ENCODE assay signal across 17 cellular contexts in the genomic region with DNA sequence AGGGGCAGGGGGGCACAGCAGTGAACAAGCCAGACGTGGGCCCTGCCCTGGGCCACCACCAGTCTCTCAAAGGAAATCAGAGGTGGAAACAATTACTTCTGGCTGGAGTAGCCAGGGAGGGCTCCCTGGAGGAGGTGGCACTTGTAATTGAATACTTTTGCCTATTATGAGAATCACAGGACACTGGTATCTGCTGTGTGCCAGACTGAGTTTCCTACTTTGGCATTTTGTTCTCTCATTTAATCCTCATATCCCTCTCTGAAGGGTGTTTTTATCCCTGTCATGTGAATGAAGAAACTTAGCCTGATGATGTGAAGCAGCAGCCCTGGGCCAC. TPM values are rescaled to one million over a fixed set of nuclear protein-coding genes. Genes with fewer than 3 reads are reported as not detected.
A peak's percentile ranks its signal among the peaks of the same experiment; 100 is the strongest.
DNase-seq lines count a peak whose midpoint lies in the region; ATAC-seq, FAIRE-seq and TF ChIP-seq lines count a peak whose summit lies in the region.
"Had no signal": no experiment of that assay in that cellular context is flagged by ENCODE, and none has a peak within 500 bp of the region (broad histone marks: within the 10 kb centered on the region; RNA-seq: fewer than 3 reads in every experiment).

No MANE protein-coding gene starts in this region.

- no peaks in the 10 kb centered on the region for H3K4me1 Mint-ChIP-seq in MCF 10A (ENCODE audit: insufficient read depth, unreplicated experiment)

- H3K4me3 ChIP-seq in breast epithelium (no peak overlapping the region), K562 (no peak overlapping the region), stomach (no peak overlapping the region), esophagus squamous epithelium (no peak overlapping the region)
- H3K4me3 ChIP-seq: GM23248 had no signal

- H3K9me3 Mint-ChIP-seq in MCF 10A (ENCODE audit: unreplicated experiment), result no peaks in the 10 kb centered on the region
- H3K9me3 Mint-ChIP-seq: IgD-negative memory B cell had no signal

- DNase-seq in breast epithelium (ENCODE audit: low spot score in 2 of 2) (no peak), MCF 10A (ENCODE audit: unreplicated experiment) (no peak), K562 (ENCODE audit: extremely low read depth in 1 of 4, low spot score in 3 of 4) (no peak), stomach (no peak), NAMALWA (ENCODE audit: low spot score) (no peak), esophagus squamous epithelium (lab: John Stamatoyannopoulos, UW) (no peak), SKM-1 (lab: John Stamatoyannopoulos, UW; ENCODE audit: unreplicated experiment) (no peak)
- DNase-seq: GM23248, MV-4-11, NCI-H2081 treated with DMSO at 0.1 percent for 48 hours, NCI-H2227 treated with DMSO at 0.1 percent for 48 hours, NCI-H524 treated with DMSO at 0.1 percent for 48 hours had no signal

- no peak overlapping the region for H3K9ac ChIP-seq in K562 (ENCODE audit: insufficient read depth in 1 of 2, low read depth in 2 of 2, low read length in 2 of 2)
- H3K9ac ChIP-seq: GM23248 had no signal

- no peak for TF ChIP-seq EP300 in K562 (IDR thresholded peaks at IDR 0.05; ENCODE audit: low read length)
- TF ChIP-seq EP300 in stomach (IDR thresholded peaks at IDR 0.05), result no peak

- H3K36me3 ChIP-seq in breast epithelium (no peaks in the 10 kb centered on the region), K562 (ENCODE audit: control insufficient read depth, insufficient read depth, low read length) (no peaks in the 10 kb centered on the region), stomach (no peaks in the 10 kb centered on the region), esophagus squamous epithelium (no peaks in the 10 kb centered on the region)

- no peaks in the 10 kb centered on the region for H3K36me3 Mint-ChIP-seq in MCF 10A (ENCODE audit: insufficient read depth, unreplicated experiment)
- H3K36me3 Mint-ChIP-seq: IgD-negative memory B cell had no signal

- intact Hi-C loops in breast epithelium (cut with DNase I; ENCODE audit: low total_unique reads), result no loop called here
- intact Hi-C loops in MCF 10A (cut with micrococcal nuclease), result no loop called here
- intact Hi-C loops in K562 (cut with micrococcal nuclease), result no loop called here
- intact Hi-C loops in stomach (cut with DNase I; ENCODE audit: low total_unique reads), result no loop called here
- intact Hi-C loops in esophagus squamous epithelium (cut with DNase I), result no loop called here

- H3K27ac ChIP-seq in breast epithelium (peak overlapping the region; percentile 40 to 68), K562 (ENCODE audit: extremely low read depth, low read depth, low read length) (no peak overlapping the region), layer of hippocampus (ENCODE audit: low read depth, low read length) (peak overlapping the region; percentile 62), stomach (peak overlapping the region in 3 of 5 donors; percentile 33 to 69 (median 42)), esophagus squamous epithelium (no peak overlapping the region)
- H3K27ac ChIP-seq: C4-2B, GM23248 had no signal

- no peak overlapping the region for H3K4me2 ChIP-seq in K562 (ENCODE audit: insufficient read depth, low read length)

- H3K9me1 ChIP-seq in K562 (ENCODE audit: control insufficient read depth, insufficient read depth, low read length), result no peaks in the 10 kb centered on the region

- H3K27me3 Mint-ChIP-seq in MCF 10A (ENCODE audit: insufficient read depth, unreplicated experiment), result no peaks in the 10 kb centered on the region

- peaks cover 35% of the 10 kb centered on the region for H4K20me1 ChIP-seq in K562 (replicated peaks; ENCODE audit: control insufficient read depth, insufficient read depth, low read length)

- no peak for TF ChIP-seq CTCF in breast epithelium (IDR thresholded peaks at IDR 0.05)
- no peak for TF ChIP-seq CTCF in MCF 10A (IDR thresholded peaks at IDR 0.05; ENCODE audit: unreplicated experiment)
- TF ChIP-seq CTCF in K562 (IDR thresholded peaks at IDR 0.05 in 2 of 3, conservative IDR thresholded peaks at IDR 0.05 in 1 of 3; ENCODE audit: insufficient read depth in 2 of 3, low read depth in 1 of 3, low read length in 3 of 3), result no peak
- no peak for TF ChIP-seq CTCF in stomach (IDR thresholded peaks at IDR 0.05)
- no peak for TF ChIP-seq CTCF in esophagus squamous epithelium (IDR thresholded peaks at IDR 0.05)

- H3K9me3 ChIP-seq in breast epithelium (no peaks in the 10 kb centered on the region), K562 (replicated peaks; ENCODE audit: control insufficient read depth, insufficient read depth, low read depth, low read length) (no peaks in the 10 kb centered on the region), stomach (no peaks in the 10 kb centered on the region), esophagus squamous epithelium (no peaks in the 10 kb centered on the region)

- H2AFZ ChIP-seq in K562 (ENCODE audit: low read depth, low read length), result no peak overlapping the region
- H2AFZ ChIP-seq: GM23248 had no signal

- POLR2A ChIA-PET in MCF 10A (lab: Yijun Ruan, JAX), result no interaction called here
- POLR2A ChIA-PET in K562 (lab: Yijun Ruan, JAX), result interaction anchor here (0.6 kb wide), 1 partner anchor 63 kb away, joined by 3 read pairs; no protein-coding TSS in a partner anchor

- no TSS peak for BruUV-seq in MCF 10A (replicated peaks; lab: Mats Ljungman, UMichigan)
- BruUV-seq in K562 (replicated peaks; lab: Mats Ljungman, UMichigan), result no TSS peak

- H3K4me1 ChIP-seq in breast epithelium (peaks cover 0 to 10% of the 10 kb centered on the region in 2 donors), K562 (replicated peaks in 1 of 2; ENCODE audit: control insufficient read depth in 2 of 2, insufficient read depth in 2 of 2, low read length in 2 of 2) (peaks cover 2 to 20% of the 10 kb centered on the region in 2 experiments; a peak in 4 of 5 replicates), stomach (peaks cover 26 to 81% (median 53%) of the 10 kb centered on the region in 4 donors), esophagus squamous epithelium (peaks cover 0 to 69% (median 5%) of the 10 kb centered on the region in 3 donors)

- no peak overlapping the region for H3K4me3 Mint-ChIP-seq in MCF 10A (ENCODE audit: unreplicated experiment)
- H3K4me3 Mint-ChIP-seq: IgD-negative memory B cell had no signal

- 0% methylated on average over 1 of the region's 1 CpG for WGBS in K562 (ENCODE audit: insufficient coverage, low coverage, missing lambda C conversion rate)
- 33 to 57% (median 43%) methylated on average over 1 of the region's 1 CpG for WGBS in stomach, 5 donors
- WGBS in esophagus squamous epithelium, 2 donors, result 38% methylated on average over 1 of the region's 1 CpG; no CpG with 5 or more reads in 1 of the 2 donors

- no peak overlapping the region for H3K27ac Mint-ChIP-seq in MCF 10A (ENCODE audit: low read depth, unreplicated experiment)
- H3K27ac Mint-ChIP-seq: IgD-negative memory B cell had no signal

- TF ChIP-seq POLR2A in breast epithelium (IDR thresholded peaks at IDR 0.05), result no peak
- no peak for TF ChIP-seq POLR2A in K562 (conservative IDR thresholded peaks at IDR 0.05)
- no peak for TF ChIP-seq POLR2A in stomach (IDR thresholded peaks at IDR 0.05)
- TF ChIP-seq POLR2A in esophagus squamous epithelium (IDR thresholded peaks at IDR 0.05), result no peak

- no peak for ATAC-seq in K562

- no peaks in the 10 kb centered on the region for H3K79me2 ChIP-seq in K562 (ENCODE audit: control insufficient read depth, insufficient read depth, low read length)

- H3K27me3 ChIP-seq in breast epithelium (no peaks in the 10 kb centered on the region), K562 (ENCODE audit: control insufficient read depth in 2 of 2, insufficient read depth in 2 of 2, low read length in 2 of 2) (peaks cover 18 to 58% of the 10 kb centered on the region in 2 experiments), layer of hippocampus (ENCODE audit: control insufficient read depth, insufficient read depth, low read length) (peaks cover 3% of the 10 kb centered on the region), stomach (peaks cover 0 to 36% (median 4%) of the 10 kb centered on the region in 3 donors), esophagus squamous epithelium (peaks cover 0 to 39% (median 0%) of the 10 kb centered on the region in 4 donors)

- TF ChIP-seq RAD21 in K562 (CRISPR knock-in tag; conservative IDR thresholded peaks at IDR 0.05 in 1 of 2, IDR thresholded peaks at IDR 0.05 in 1 of 2), result no peak

- CTCF ChIA-PET in MCF 10A (lab: Yijun Ruan, JAX), result interaction anchor here (0.6 kb wide), 1 partner anchor 74 kb away, joined by 3 read pairs; no protein-coding TSS in a partner anchor
- CTCF ChIA-PET in K562 (lab: Yijun Ruan, JAX; ENCODE audit: low intra/inter-chr PET ratio), result no interaction called here

- in situ Hi-C loops in K562 (cut with MboI), result no loop called here

- no peak for FAIRE-seq in K562 (lab: Jason Lieb, UNC)
- FAIRE-seq: GM12892, RCC 7860 had no signal

RNA-seq across cellular contexts. Expression of gene FAM222A, which starts 7.2 kb away (rescaled TPM):
- total RNA-seq in breast epithelium (1 to 10 TPM in 2 of 3 donors, under 1 TPM in 1; 0.32 to 7.3 (median 1.3) TPM), MCF 10A (2022) (0.19 and 0.29 TPM in 2 replicates), K562 (2014; rRNA removed) (0.14 and 0.49 TPM in 2 replicates), K562 (2014; rRNA removed; fragmentation: Illumina TruSeq; extraction: Trizol) (0.06 and 0.07 TPM in 2 replicates), K562 (2015; rRNA removed; fragmentation: Illumina TruSeq; extraction: Trizol) (0.26 and 0.36 TPM in 2 replicates), K562 (2021) (0.29 and 0.83 TPM in 2 replicates), stomach (10 to 100 TPM in 1 of 5 donors, 1 to 10 TPM in 4; 1.7 to 19.7 (median 5.4) TPM), esophagus squamous epithelium (1 to 10 TPM in 3 of 4 donors, under 1 TPM in 1; 0.57 to 9.3 (median 5.0) TPM)
- 0.21 TPM in 1 of 2 replicates, not detected in the other for total RNA-seq in K562 (2011; cell fraction: chromatin; rRNA removed; ENCODE audit: low replicate concordance)
- total RNA-seq in K562 (2011; cell fraction: nucleolus; rRNA removed), result 0.33 and 0.39 TPM in 2 replicates
- total RNA-seq in K562 (2011; cell fraction: nucleoplasm; rRNA removed), result not detected in 2 replicates
- polyA plus RNA-seq in K562 (2011; rRNA removed) (0.04 and 0.05 TPM in 2 replicates), K562 (2014; fragmentation: Illumina TruSeq; extraction: Trizol) (0.10 and 0.18 TPM in 2 replicates), K562 (2014; fragmentation: Nextera tagmentation; extraction: Ambion mirVana) (under 1 TPM in 1 of 2 experiments, not detected in 1; 0.03 TPM), K562 (2014; rRNA removed) (0.11 and 0.36 TPM in 2 replicates), stomach (1 to 10 TPM; 3.1 to 5.4 (median 3.7) TPM)
- polyA plus RNA-seq in K562 (2011; cell fraction: cytosol; rRNA removed), result 0.10 and 0.46 TPM in 2 replicates
- polyA plus RNA-seq in K562 (2011; cell fraction: nucleus; rRNA removed), result 0.06 and 0.18 TPM in 2 replicates
- 0.35 and 0.40 TPM in 2 replicates for polyA plus RNA-seq in K562 (2012)
- 0.06 TPM in 1 of 2 replicates, not detected in the other for polyA minus RNA-seq in K562 (2011; rRNA and poly(A)+ RNA removed)
- polyA minus RNA-seq in K562 (2011; cell fraction: cytosol; rRNA and poly(A)+ RNA removed), result 0.29 TPM in 1 of 2 replicates, not detected in the other
- polyA minus RNA-seq in K562 (2011; cell fraction: nucleus; rRNA and poly(A)+ RNA removed), result 0.40 and 0.56 TPM in 2 replicates
- polyA plus RNA-seq: GM23248 had no signal

Comparison
In these comparisons a context has a peak if more than half of its experiments do, and no peak if none do; other contexts are left out.
1. H3K27ac ChIP-seq: peak in breast epithelium (2 of 2), layer of hippocampus (single experiment) and stomach (3 of 5); none in K562 (single experiment) and esophagus squamous epithelium (0 of 4).